15 cellular contexts compared by ENCODE assay signal in genomic region chr11:113894421-113894996, GRCh38. TPM values are rescaled to one million over a fixed set of nuclear protein-coding genes. Genes with fewer than 3 reads are reported as not detected.
A peak's percentile ranks its signal among the peaks of the same experiment; 100 is the strongest.
DNase-seq lines count a peak whose midpoint lies in the region; ATAC-seq, FAIRE-seq and TF ChIP-seq lines count a peak whose summit lies in the region.
"Had no signal": no experiment of that assay in that cellular context is flagged by ENCODE, and none has a peak within 500 bp of the region (broad histone marks: within the 10 kb centered on the region; RNA-seq: fewer than 3 reads in every experiment).

No MANE protein-coding gene starts in this region.

- H3K27me3 Mint-ChIP-seq in endodermal cell (ENCODE audit: insufficient read depth) = no peaks in the 10 kb centered on the region
- H3K27me3 Mint-ChIP-seq: IgD-negative memory B cell had no signal

- H3K9ac ChIP-seq in endodermal cell (ENCODE audit: extremely low read depth, low read length, poor library complexity, severe bottlenecking) = no peak overlapping the region

- TF ChIP-seq CTCF in endodermal cell (conservative IDR thresholded peaks at IDR 0.05) (no peak), ovary (IDR thresholded peaks at IDR 0.05) (no peak)

- H3K4me3 ChIP-seq in endodermal cell (ENCODE audit: low read length) (no peak overlapping the region), ovary (no peak overlapping the region)
- H3K4me3 ChIP-seq: BLaER1 treated with 17β-estradiol and CSF1 and Interleukin-3, amounts not matched to agents 10 nM and 100 nM; upper lobe of right lung had no signal

- H3K4me1 Mint-ChIP-seq in endodermal cell = peaks cover 19% of the 10 kb centered on the region

- H3K27ac Mint-ChIP-seq in endodermal cell = no peak overlapping the region
- H3K27ac Mint-ChIP-seq: activated T-helper 1 cell treated with anti-CD3 and anti-CD28 coated beads, Interleukin-12 subunit alpha, Interleukin-12 subunit beta, Interleukin-2, Interleukin-4 antibody, amounts not matched to agents 30 ng/mL and 10 ng/mL and 1 ng/mL, durations not matched to agents 14 hours and 24 hours and 36 hours had no signal

- H3K4me1 ChIP-seq in endodermal cell (ENCODE audit: control insufficient read depth, insufficient read depth, low read length) = peaks cover 4% of the 10 kb centered on the region
- H3K4me1 ChIP-seq in ovary (ENCODE audit: insufficient read depth) = peaks cover 1% of the 10 kb centered on the region
- H3K4me1 ChIP-seq: upper lobe of right lung had no signal

- H3K36me3 Mint-ChIP-seq in endodermal cell (ENCODE audit: low read depth) = no peaks in the 10 kb centered on the region
- H3K36me3 Mint-ChIP-seq: IgD-negative memory B cell had no signal

- H3K4me3 Mint-ChIP-seq in endodermal cell = no peak overlapping the region
- H3K4me3 Mint-ChIP-seq: activated T-helper 1 cell treated with anti-CD3 and anti-CD28 coated beads, Interleukin-12 subunit alpha, Interleukin-12 subunit beta, Interleukin-2, Interleukin-4 antibody, amounts not matched to agents 30 ng/mL and 10 ng/mL and 1 ng/mL, durations not matched to agents 14 hours and 24 hours and 36 hours had no signal

- TF ChIP-seq EP300 in ovary (IDR thresholded peaks at IDR 0.05) = no peak

- H3K27ac ChIP-seq in endodermal cell (ENCODE audit: low read depth, low read length) (no peak overlapping the region), ovary (no peak overlapping the region)
- H3K27ac ChIP-seq: BLaER1 treated with 17β-estradiol and CSF1 and Interleukin-3, amounts not matched to agents 10 nM and 100 nM; upper lobe of right lung had no signal

- intact Hi-C loops in ovary (cut with DNase I) (loop anchor here in 1 of 4 donors (10.0 kb wide), 2 partner anchors 160 to 370 kb away; partner anchors contain the start of gene ZBTB16), left colon (cut with DNase I, micrococcal nuclease) (loop anchor here in 1 of 2 donors (10.0 kb wide), 1 partner anchor 370 kb away; no protein-coding TSS in a partner anchor)

- 90 to 93% methylated on average over 9 of the region's 9 CpGs for WGBS in endodermal cell (ENCODE audit: insufficient coverage in 1 of 2, insufficient read length in 1 of 2), 2 experiments
- 43 to 55% (median 45%) methylated on average over 9 of the region's 9 CpGs for WGBS in ovary, 3 donors

- no peaks in the 10 kb centered on the region for H3K27me3 ChIP-seq in endodermal cell (ENCODE audit: control insufficient read depth, insufficient read depth, low read length, poor library complexity, severe bottlenecking)
- H3K27me3 ChIP-seq in ovary = no peaks in the 10 kb centered on the region
- H3K27me3 ChIP-seq: BLaER1 treated with 17β-estradiol and CSF1 and Interleukin-3, amounts not matched to agents 10 nM and 100 nM; upper lobe of right lung had no signal

- ATAC-seq in GM19468 (IDR thresholded peaks at IDR 0.05; ENCODE audit: extremely low read depth, unreplicated experiment) (peak; percentile 58), HG03354 (IDR thresholded peaks at IDR 0.05; ENCODE audit: poor library complexity, severe bottlenecking, unreplicated experiment) (peak; percentile 75), left colon (no peak)
- ATAC-seq: upper lobe of right lung had no signal

- peak; percentile 10 for DNase-seq in GM12891 (ENCODE audit: insufficient read length, low spot score)
- peak; percentile 43 for DNase-seq in endodermal cell
- no peak for DNase-seq in activated T-cell treated with anti-CD3 and anti-CD28 coated beads, Interleukin-2, amount 50 U/mL, for 48 hours
- no peak for DNase-seq in ovary
- DNase-seq in left colon = no peak
- DNase-seq in epidermal melanocyte (ENCODE audit: insufficient read length, low spot score) = no peak
- DNase-seq: GDM1, NCI-H2171 treated with DMSO at 0.1 percent for 48 hours, upper lobe of right lung had no signal

- H3K9me3 ChIP-seq in endodermal cell (ENCODE audit: control insufficient read depth, low read length) (no peaks in the 10 kb centered on the region), ovary (no peaks in the 10 kb centered on the region)
- H3K9me3 ChIP-seq: BLaER1 treated with 17β-estradiol and CSF1 and Interleukin-3, amounts not matched to agents 10 nM and 100 nM; upper lobe of right lung had no signal

- TF ChIP-seq POLR2A in GM12891 (IDR thresholded peaks at IDR 0.05; ENCODE audit: low read depth, low read length) = no peak
- no peak for TF ChIP-seq POLR2A in ovary (IDR thresholded peaks at IDR 0.05)

- FAIRE-seq in GM12891 (lab: Jason Lieb, UNC) = no peak

- H3K9me3 Mint-ChIP-seq in endodermal cell = no peaks in the 10 kb centered on the region
- H3K9me3 Mint-ChIP-seq: activated T-helper 1 cell treated with anti-CD3 and anti-CD28 coated beads, Interleukin-12 subunit alpha, Interleukin-12 subunit beta, Interleukin-2, Interleukin-4 antibody, amounts not matched to agents 30 ng/mL and 10 ng/mL and 1 ng/mL, durations not matched to agents 14 hours and 24 hours and 36 hours; IgD-negative memory B cell had no signal

- H3K36me3 ChIP-seq in endodermal cell (ENCODE audit: control insufficient read depth, insufficient read depth, low read length) (no peaks in the 10 kb centered on the region), ovary (no peaks in the 10 kb centered on the region)
- H3K36me3 ChIP-seq: BLaER1 treated with 17β-estradiol and CSF1 and Interleukin-3, amounts not matched to agents 10 nM and 100 nM; upper lobe of right lung had no signal

TF ChIP-seq in GM12891, 5 proteins besides CTCF, POLR2A, EP300 and RAD21:
- no peak for TF ChIP-seq TAF1 (IDR thresholded peaks at IDR 0.05; ENCODE audit: low read depth, low read length)
- 0 out of 2 replicates have a peak, but pooled peaks have one; percentile 2 for TF ChIP-seq SPI1 (IDR thresholded peaks at IDR 0.05; ENCODE audit: low read depth, low read length)

RNA-seq across cellular contexts. Expression of gene HTR3B, which starts 10.1 kb away (rescaled TPM):
- not detected for polyA plus RNA-seq in GM12891 (2012; ENCODE audit: low read depth, missing spikeins)
- total RNA-seq in endodermal cell (not detected), ovary (not detected), left colon (not detected)
- polyA plus RNA-seq in endodermal cell (2013, experiment 1 of 2) = not detected
- not detected for polyA plus RNA-seq in endodermal cell (2013, experiment 2 of 2)
- polyA plus RNA-seq in ovary = not detected
- total RNA-seq: activated T-helper 1 cell treated with anti-CD3 and anti-CD28 coated beads, Interleukin-12 subunit alpha, Interleukin-12 subunit beta, Interleukin-2, Interleukin-4 antibody, amounts not matched to agents 30 ng/mL and 10 ng/mL and 1 ng/mL, durations not matched to agents 14 hours and 24 hours and 36 hours; epithelial cell of proximal tubule; upper lobe of right lung had no signal
- polyA plus RNA-seq: IgD-negative memory B cell had no signal

RNA-seq across cellular contexts. Expression of gene USP28, which starts 19.1 kb away (rescaled TPM):
- polyA plus RNA-seq in GM12891 (2012; ENCODE audit: low read depth, missing spikeins) = 12.2 TPM
- total RNA-seq in endodermal cell (10 to 100 TPM; 67.0 to 73.7 TPM), ovary (10 to 100 TPM; 13.5 to 29.5 (median 23.4) TPM), left colon (10 to 100 TPM; 20.0 to 21.8 TPM)
- 53.9 TPM for polyA plus RNA-seq in endodermal cell (2013, experiment 1 of 2)
- polyA plus RNA-seq in endodermal cell (2013, experiment 2 of 2) = 48.2 TPM
- 10 to 100 TPM; 11.0 to 25.2 TPM for polyA plus RNA-seq in ovary

Comparison
In these comparisons a context has a peak if more than half of its experiments do, and no peak if none do; other contexts are left out.
1. DNase-seq: peak in GM12891 (single experiment) and endodermal cell (single experiment); none in activated T-cell treated with anti-CD3 and anti-CD28 coated beads, Interleukin-2, amount 50 U/mL, for 48 hours (0 of 2), ovary (0 of 5), left colon (0 of 2) and epidermal melanocyte (single experiment).